Comparison of ENCODE assay signal across 1 cellular context in the genomic region with DNA sequence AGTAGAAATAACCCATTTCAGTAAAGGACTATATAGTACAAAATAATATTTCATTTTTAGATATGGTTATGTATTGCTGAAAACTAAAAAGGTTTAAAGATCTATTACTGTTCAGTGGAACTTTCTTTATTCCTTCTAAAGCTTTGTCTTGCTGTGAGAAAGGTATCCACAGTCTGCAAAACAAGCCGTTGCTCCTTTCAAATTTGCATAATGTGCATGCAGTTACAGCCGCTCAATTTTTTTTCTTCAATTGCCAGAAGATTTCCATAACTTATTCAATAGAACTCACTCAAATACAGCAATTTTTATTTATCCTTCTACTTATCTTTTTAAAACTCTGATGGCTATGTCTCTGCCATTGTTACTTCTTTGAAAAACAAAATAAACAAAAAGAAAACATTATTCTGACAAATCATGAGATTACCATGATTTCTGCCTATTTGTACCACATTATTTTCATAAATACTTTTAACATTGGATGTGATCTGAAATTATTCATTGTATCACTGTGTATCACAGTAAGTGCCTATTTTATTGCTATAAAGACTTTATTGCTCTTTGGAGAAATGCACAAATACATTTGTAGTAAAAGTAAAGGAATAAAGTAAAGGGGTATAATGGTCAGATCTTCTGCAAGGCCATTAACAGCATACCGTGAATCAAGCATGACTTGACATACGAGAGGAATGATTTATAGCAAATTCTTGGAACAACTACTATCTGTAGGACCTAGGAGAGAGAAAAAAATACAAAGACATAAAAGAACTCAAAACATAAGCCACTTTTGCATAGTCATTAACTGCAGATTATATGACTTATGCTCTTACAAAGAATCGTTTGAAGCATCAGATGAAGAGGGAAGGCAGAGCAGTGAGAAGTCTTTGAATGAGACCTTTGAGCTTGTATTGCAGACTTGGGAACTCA.
TF ChIP-seq lines count a peak whose summit lies in the region.

No MANE protein-coding gene starts in this region.

TF ChIP-seq in K562, 482 proteins besides CTCF, POLR2A, EP300 and RAD21 (continued from another document and continues in another):
- TF ChIP-seq, protein P1, sequence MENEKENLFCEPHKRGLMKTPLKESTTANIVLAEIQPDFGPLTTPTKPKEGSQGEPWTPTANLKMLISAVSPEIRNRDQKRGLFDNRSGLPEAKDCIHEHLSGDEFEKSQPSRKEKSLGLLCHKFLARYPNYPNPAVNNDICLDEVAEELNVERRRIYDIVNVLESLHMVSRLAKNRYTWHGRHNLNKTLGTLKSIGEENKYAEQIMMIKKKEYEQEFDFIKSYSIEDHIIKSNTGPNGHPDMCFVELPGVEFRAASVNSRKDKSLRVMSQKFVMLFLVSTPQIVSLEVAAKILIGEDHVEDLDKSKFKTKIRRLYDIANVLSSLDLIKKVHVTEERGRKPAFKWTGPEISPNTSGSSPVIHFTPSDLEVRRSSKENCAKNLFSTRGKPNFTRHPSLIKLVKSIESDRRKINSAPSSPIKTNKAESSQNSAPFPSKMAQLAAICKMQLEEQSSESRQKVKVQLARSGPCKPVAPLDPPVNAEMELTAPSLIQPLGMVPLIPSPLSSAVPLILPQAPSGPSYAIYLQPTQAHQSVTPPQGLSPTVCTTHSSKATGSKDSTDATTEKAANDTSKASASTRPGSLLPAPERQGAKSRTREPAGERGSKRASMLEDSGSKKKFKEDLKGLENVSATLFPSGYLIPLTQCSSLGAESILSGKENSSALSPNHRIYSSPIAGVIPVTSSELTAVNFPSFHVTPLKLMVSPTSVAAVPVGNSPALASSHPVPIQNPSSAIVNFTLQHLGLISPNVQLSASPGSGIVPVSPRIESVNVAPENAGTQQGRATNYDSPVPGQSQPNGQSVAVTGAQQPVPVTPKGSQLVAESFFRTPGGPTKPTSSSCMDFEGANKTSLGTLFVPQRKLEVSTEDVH (IDR thresholded peaks at IDR 0.05; ENCODE audit: low read depth, partially characterized antibody) = no peak
- TF ChIP-seq MYBL2 (IDR thresholded peaks at IDR 0.05; ENCODE audit: low read depth) = peak; percentile 82
- no peak for TF ChIP-seq MYBL2 (CRISPR knock-in tag; IDR thresholded peaks at IDR 0.05; ENCODE audit: borderline replicate concordance)
- no peak for TF ChIP-seq MIER1 (IDR thresholded peaks at IDR 0.05; ENCODE audit: low read depth)
- TF ChIP-seq, protein P2, sequence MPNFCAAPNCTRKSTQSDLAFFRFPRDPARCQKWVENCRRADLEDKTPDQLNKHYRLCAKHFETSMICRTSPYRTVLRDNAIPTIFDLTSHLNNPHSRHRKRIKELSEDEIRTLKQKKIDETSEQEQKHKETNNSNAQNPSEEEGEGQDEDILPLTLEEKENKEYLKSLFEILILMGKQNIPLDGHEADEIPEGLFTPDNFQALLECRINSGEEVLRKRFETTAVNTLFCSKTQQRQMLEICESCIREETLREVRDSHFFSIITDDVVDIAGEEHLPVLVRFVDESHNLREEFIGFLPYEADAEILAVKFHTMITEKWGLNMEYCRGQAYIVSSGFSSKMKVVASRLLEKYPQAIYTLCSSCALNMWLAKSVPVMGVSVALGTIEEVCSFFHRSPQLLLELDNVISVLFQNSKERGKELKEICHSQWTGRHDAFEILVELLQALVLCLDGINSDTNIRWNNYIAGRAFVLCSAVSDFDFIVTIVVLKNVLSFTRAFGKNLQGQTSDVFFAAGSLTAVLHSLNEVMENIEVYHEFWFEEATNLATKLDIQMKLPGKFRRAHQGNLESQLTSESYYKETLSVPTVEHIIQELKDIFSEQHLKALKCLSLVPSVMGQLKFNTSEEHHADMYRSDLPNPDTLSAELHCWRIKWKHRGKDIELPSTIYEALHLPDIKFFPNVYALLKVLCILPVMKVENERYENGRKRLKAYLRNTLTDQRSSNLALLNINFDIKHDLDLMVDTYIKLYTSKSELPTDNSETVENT (CRISPR knock-in tag; IDR thresholded peaks at IDR 0.05) = no peak
- TF ChIP-seq, protein P3, sequence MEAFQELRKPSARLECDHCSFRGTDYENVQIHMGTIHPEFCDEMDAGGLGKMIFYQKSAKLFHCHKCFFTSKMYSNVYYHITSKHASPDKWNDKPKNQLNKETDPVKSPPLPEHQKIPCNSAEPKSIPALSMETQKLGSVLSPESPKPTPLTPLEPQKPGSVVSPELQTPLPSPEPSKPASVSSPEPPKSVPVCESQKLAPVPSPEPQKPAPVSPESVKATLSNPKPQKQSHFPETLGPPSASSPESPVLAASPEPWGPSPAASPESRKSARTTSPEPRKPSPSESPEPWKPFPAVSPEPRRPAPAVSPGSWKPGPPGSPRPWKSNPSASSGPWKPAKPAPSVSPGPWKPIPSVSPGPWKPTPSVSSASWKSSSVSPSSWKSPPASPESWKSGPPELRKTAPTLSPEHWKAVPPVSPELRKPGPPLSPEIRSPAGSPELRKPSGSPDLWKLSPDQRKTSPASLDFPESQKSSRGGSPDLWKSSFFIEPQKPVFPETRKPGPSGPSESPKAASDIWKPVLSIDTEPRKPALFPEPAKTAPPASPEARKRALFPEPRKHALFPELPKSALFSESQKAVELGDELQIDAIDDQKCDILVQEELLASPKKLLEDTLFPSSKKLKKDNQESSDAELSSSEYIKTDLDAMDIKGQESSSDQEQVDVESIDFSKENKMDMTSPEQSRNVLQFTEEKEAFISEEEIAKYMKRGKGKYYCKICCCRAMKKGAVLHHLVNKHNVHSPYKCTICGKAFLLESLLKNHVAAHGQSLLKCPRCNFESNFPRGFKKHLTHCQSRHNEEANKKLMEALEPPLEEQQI (IDR thresholded peaks at IDR 0.05) = peak; percentile 97
- TF ChIP-seq ZNF57 (CRISPR knock-in tag; IDR thresholded peaks at IDR 0.05) = no peak
- TF ChIP-seq CREB1 (IDR thresholded peaks at IDR 0.05) = no peak
- TF ChIP-seq CREB1 (CRISPR knock-in tag; IDR thresholded peaks at IDR 0.05) = no peak
- no peak for TF ChIP-seq CEBPG (CRISPR knock-in tag; IDR thresholded peaks at IDR 0.05)
- TF ChIP-seq CEBPG (tag; conservative IDR thresholded peaks at IDR 0.05 in 1 of 2, IDR thresholded peaks at IDR 0.05 in 1 of 2) = no peak
- TF ChIP-seq MEF2D (tag; conservative IDR thresholded peaks at IDR 0.05; ENCODE audit: low read depth) = peak; percentile 70; the same call in 1 of the 2 replicates
- TF ChIP-seq ID3 (CRISPR knock-in tag; IDR thresholded peaks at IDR 0.05) = no peak
- no peak for TF ChIP-seq ID3 (tag; IDR thresholded peaks at IDR 0.05)
- TF ChIP-seq ETV1 (tag; conservative IDR thresholded peaks at IDR 0.05; ENCODE audit: low read depth) = no peak
- no peak for TF ChIP-seq ZKSCAN3 (CRISPR knock-in tag; IDR thresholded peaks at IDR 0.05)
- TF ChIP-seq PURB (CRISPR knock-in tag; IDR thresholded peaks at IDR 0.05; ENCODE audit: low read depth) = no peak
- no peak for TF ChIP-seq ARID4B (CRISPR knock-in tag; IDR thresholded peaks at IDR 0.05)
- no peak for TF ChIP-seq BRCA1 (IDR thresholded peaks at IDR 0.05)
- no peak for TF ChIP-seq BRCA1 (CRISPR knock-in tag; IDR thresholded peaks at IDR 0.05)
- no peak for TF ChIP-seq PHB2 (IDR thresholded peaks at IDR 0.05; ENCODE audit: low read depth)
- TF ChIP-seq ZFP1 (CRISPR knock-in tag; IDR thresholded peaks at IDR 0.05) = no peak
- TF ChIP-seq, protein P4, sequence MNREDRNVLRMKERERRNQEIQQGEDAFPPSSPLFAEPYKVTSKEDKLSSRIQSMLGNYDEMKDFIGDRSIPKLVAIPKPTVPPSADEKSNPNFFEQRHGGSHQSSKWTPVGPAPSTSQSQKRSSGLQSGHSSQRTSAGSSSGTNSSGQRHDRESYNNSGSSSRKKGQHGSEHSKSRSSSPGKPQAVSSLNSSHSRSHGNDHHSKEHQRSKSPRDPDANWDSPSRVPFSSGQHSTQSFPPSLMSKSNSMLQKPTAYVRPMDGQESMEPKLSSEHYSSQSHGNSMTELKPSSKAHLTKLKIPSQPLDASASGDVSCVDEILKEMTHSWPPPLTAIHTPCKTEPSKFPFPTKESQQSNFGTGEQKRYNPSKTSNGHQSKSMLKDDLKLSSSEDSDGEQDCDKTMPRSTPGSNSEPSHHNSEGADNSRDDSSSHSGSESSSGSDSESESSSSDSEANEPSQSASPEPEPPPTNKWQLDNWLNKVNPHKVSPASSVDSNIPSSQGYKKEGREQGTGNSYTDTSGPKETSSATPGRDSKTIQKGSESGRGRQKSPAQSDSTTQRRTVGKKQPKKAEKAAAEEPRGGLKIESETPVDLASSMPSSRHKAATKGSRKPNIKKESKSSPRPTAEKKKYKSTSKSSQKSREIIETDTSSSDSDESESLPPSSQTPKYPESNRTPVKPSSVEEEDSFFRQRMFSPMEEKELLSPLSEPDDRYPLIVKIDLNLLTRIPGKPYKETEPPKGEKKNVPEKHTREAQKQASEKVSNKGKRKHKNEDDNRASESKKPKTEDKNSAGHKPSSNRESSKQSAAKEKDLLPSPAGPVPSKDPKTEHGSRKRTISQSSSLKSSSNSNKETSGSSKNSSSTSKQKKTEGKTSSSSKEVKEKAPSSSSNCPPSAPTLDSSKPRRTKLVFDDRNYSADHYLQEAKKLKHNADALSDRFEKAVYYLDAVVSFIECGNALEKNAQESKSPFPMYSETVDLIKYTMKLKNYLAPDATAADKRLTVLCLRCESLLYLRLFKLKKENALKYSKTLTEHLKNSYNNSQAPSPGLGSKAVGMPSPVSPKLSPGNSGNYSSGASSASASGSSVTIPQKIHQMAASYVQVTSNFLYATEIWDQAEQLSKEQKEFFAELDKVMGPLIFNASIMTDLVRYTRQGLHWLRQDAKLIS (CRISPR knock-in tag; IDR thresholded peaks at IDR 0.05) = no peak
- no peak for TF ChIP-seq MCM3 (IDR thresholded peaks at IDR 0.05)
- TF ChIP-seq ZBTB1 (CRISPR knock-in tag; IDR thresholded peaks at IDR 0.05; ENCODE audit: borderline replicate concordance, low read depth) = no peak
